In the genomic region with DNA sequence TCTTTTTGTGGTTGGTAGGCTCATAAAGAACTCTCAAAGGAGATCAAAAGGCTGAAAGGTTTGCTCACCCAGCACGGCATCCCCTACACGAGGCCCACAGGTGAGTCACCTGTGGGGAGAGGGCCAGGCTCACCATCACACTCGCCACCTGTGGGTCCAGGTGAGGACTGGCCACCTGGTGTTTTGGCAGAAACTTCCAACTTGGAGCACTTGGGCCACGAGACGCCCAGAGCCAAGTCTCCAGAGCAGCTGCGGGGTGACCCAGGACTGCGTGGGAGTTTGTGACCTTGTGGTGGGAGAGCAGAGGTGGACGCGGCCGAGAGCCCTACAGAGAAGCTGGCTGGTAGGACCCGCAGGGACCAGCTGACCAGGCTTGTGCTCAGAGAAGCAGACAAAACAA, we compare ENCODE assay signal across 11 cellular contexts.
"Had no signal": no experiment of that assay in that cellular context is flagged by ENCODE, and none has a peak within 500 bp of the region (broad histone marks: within the 10 kb centered on the region; RNA-seq: fewer than 3 reads in every experiment).

No MANE protein-coding gene starts in this region.

- H3K27me3 ChIP-seq: cardiac muscle cell, hepatocyte, spleen had no signal

- H3K4me3 ChIP-seq: cardiac muscle cell, hepatocyte, lower lobe of right lung, spleen had no signal

- DNase-seq: amniotic stem cell had no signal

- H3K27me3 Mint-ChIP-seq: activated naive CD8-positive, alpha-beta T cell; effector memory CD8-positive, alpha-beta T cell; natural killer cell treated with Interleukin-12 subunit alpha and Interleukin-12 subunit beta and Interleukin-15 and Interleukin-18, amount 100 ng/mL, for 72 hours had no signal

- H3K4me1 ChIP-seq: lower lobe of right lung had no signal

- H2AFZ ChIP-seq: hepatocyte had no signal

- H3K9me3 Mint-ChIP-seq: effector memory CD8-positive, alpha-beta T cell; mesothelial cell of epicardium; natural killer cell treated with Interleukin-12 subunit alpha and Interleukin-12 subunit beta and Interleukin-15 and Interleukin-18, amount 100 ng/mL, for 72 hours had no signal

- H3K4me1 Mint-ChIP-seq: mesothelial cell of epicardium had no signal

- H3K27ac ChIP-seq: cardiac muscle cell, epithelial cell of prostate, hepatocyte, lower lobe of right lung, WERI-Rb-1 had no signal

- H3K9me3 ChIP-seq: lower lobe of right lung, spleen had no signal

- H3K4me3 Mint-ChIP-seq: activated naive CD8-positive, alpha-beta T cell; effector memory CD8-positive, alpha-beta T cell; mesothelial cell of epicardium; natural killer cell treated with Interleukin-12 subunit alpha and Interleukin-12 subunit beta and Interleukin-15 and Interleukin-18, amount 100 ng/mL, for 72 hours had no signal

- H3K36me3 Mint-ChIP-seq: activated naive CD8-positive, alpha-beta T cell had no signal

- H3K4me2 ChIP-seq: hepatocyte had no signal

- H3K27ac Mint-ChIP-seq: effector memory CD8-positive, alpha-beta T cell; mesothelial cell of epicardium; natural killer cell treated with Interleukin-12 subunit alpha and Interleukin-12 subunit beta and Interleukin-15 and Interleukin-18, amount 100 ng/mL, for 72 hours had no signal
